ENCODE assay signal across 8 cellular contexts in the genomic region with DNA sequence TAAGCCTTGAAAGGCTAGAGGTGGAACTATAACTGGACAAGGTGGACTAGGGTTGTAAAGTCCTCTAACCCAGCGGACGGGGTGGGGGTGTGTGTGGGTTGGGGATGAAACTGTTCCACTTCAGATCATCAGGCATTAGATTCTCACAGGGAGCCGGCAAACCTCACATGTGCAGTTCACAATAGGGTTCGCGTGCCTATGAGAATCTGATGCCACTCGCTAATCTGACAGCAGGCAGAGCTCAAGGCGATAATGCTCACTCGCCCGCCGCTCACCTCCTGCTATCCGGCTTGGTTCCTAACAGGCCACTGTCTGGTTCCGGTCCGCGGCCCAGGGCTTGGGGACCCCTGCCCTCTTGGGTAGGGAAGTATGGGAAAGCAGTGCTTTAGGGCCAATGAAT. TPM values are rescaled to one million over a fixed set of nuclear protein-coding genes. Genes with fewer than 3 reads are reported as not detected.
DNase-seq lines count a peak whose midpoint lies in the region; ATAC-seq and TF ChIP-seq lines count a peak whose summit lies in the region.

No MANE protein-coding gene starts in this region.

- intact Hi-C loops in psoas muscle (cut with DNase I) = loop anchor here in 1 of 2 donors (5.0 kb wide), 1 partner anchor 80 kb away; the partner anchor contains the start of gene CWF19L1

- no peak for TF ChIP-seq CTCF in BJ (IDR thresholded peaks at IDR 0.05; ENCODE audit: insufficient read depth, low read depth, low read length)
- TF ChIP-seq CTCF in fibroblast of lung (conservative IDR thresholded peaks at IDR 0.05 in 1 of 2, IDR thresholded peaks at IDR 0.05 in 1 of 2; ENCODE audit: low read depth in 1 of 2, low read length in 2 of 2) = no peak
- no peak for TF ChIP-seq CTCF in psoas muscle (IDR thresholded peaks at IDR 0.05)

- peak overlapping the region; percentile 97 for H3K27ac ChIP-seq in fibroblast of lung (ENCODE audit: insufficient read depth, low read length)
- H3K27ac ChIP-seq in psoas muscle = peak overlapping the region; percentile 93

- H3K9me3 ChIP-seq in fibroblast of lung (ENCODE audit: control insufficient read depth, insufficient read depth, low read depth, low read length) (no peaks in the 10 kb centered on the region), psoas muscle (no peaks in the 10 kb centered on the region)

- CTCF ChIA-PET in BJ (lab: Yijun Ruan, JAX) = no interaction called here

- peaks cover 35% of the 10 kb centered on the region for H3K79me2 ChIP-seq in fibroblast of lung (ENCODE audit: control insufficient read depth, insufficient read depth, low read length)

- H3K36me3 ChIP-seq in BJ (ENCODE audit: control insufficient read depth, insufficient read depth, low read length) (peaks cover 3% of the 10 kb centered on the region), fibroblast of lung (ENCODE audit: control insufficient read depth, insufficient read depth, low read length) (peaks cover 6% of the 10 kb centered on the region), psoas muscle (ENCODE audit: insufficient read depth in 1 of 2, low read depth in 1 of 2) (peaks cover 0 to 57% of the 10 kb centered on the region in 2 donors)

- DNase-seq in BJ (ENCODE audit: low read depth) (no peak), HT1080 (ENCODE audit: low read depth) (peak; percentile 11), fibroblast of lung (ENCODE audit: low read depth in 2 of 2) (no peak), psoas muscle (peak; percentile 15 to 55), retina (no peak), NCI-H446 (lab: John Stamatoyannopoulos, UW) (no peak), NCI-H2196 treated with DMSO at 0.1 percent for 48 hours (lab: John Stamatoyannopoulos, UW; ENCODE audit: unreplicated experiment) (no peak)
- peak; percentile 30 to 40 for DNase-seq in activated CD4-positive, alpha-beta T cell treated with anti-CD3 and anti-CD28 coated beads, Interleukin-2, amount 50 U/mL, for 48 hours

- H3K4me1 ChIP-seq in fibroblast of lung (ENCODE audit: control insufficient read depth, extremely low read depth, insufficient read depth, low read length) (peaks cover 3% of the 10 kb centered on the region), psoas muscle (peaks cover 26% of the 10 kb centered on the region)

- POLR2A ChIA-PET in BJ (lab: Charles Lee) = no interaction called here

- ATAC-seq in psoas muscle = no peak

- peak overlapping the region; percentile 97 for H2AFZ ChIP-seq in fibroblast of lung (ENCODE audit: low read length)

- H3K4me3 ChIP-seq in BJ (ENCODE audit: low read depth, low read length) (peak overlapping the region; percentile 98), fibroblast of lung (replicated peaks in 1 of 4; ENCODE audit: control extremely low read depth in 1 of 4, insufficient read depth in 1 of 4, low read depth in 3 of 4, low read length in 4 of 4) (peak overlapping the region; percentile 80 to 97 (median 97)), psoas muscle (peak overlapping the region; percentile 93)

- WGBS in psoas muscle, 3 donors = 51 to 59% (median 55%) methylated on average over 14 of the region's 14 CpGs

- H3K27me3 ChIP-seq in BJ (ENCODE audit: control insufficient read depth, insufficient read depth, low read length) (no peaks in the 10 kb centered on the region), fibroblast of lung (ENCODE audit: control insufficient read depth, insufficient read depth, low read length) (no peaks in the 10 kb centered on the region), psoas muscle (ENCODE audit: insufficient read depth in 3 of 3, low read length in 2 of 3) (no peaks in the 10 kb centered on the region)

- H3K4me2 ChIP-seq in fibroblast of lung (ENCODE audit: extremely low read depth, insufficient read depth, low read length) = peak overlapping the region; percentile 88

- no peaks in the 10 kb centered on the region for H4K20me1 ChIP-seq in fibroblast of lung (ENCODE audit: control insufficient read depth, extremely low read depth, insufficient read depth, low read length)

- H3K9ac ChIP-seq in fibroblast of lung (ENCODE audit: insufficient read depth, low read length) = no peak overlapping the region

RNA-seq across cellular contexts. Expression of gene ERLIN1, which starts 1.0 kb away (rescaled TPM):
- polyA plus RNA-seq in BJ (2011; rRNA removed) (37.7 and 48.8 TPM in 2 replicates), fibroblast of lung (74.7 and 96.5 TPM in 2 replicates), psoas muscle (10 to 100 TPM in 2 of 3 donors, 1 to 10 TPM in 1; 6.8 to 15.2 (median 14.3) TPM)
- 12.2 and 12.9 TPM in 2 replicates for polyA minus RNA-seq in BJ (2011; rRNA and poly(A)+ RNA removed)
- 56.7 and 75.2 TPM in 2 replicates for total RNA-seq in HT1080 (2014; rRNA removed; shearing (Covaris generic))
- 75.8 and 89.4 TPM in 2 replicates for polyA plus RNA-seq in HT1080 (2015; cell fraction: cytosol; rRNA removed)
- 70.8 and 72.5 TPM in 2 replicates for polyA plus RNA-seq in HT1080 (2015; cell fraction: nucleus; rRNA removed)
- total RNA-seq in fibroblast of lung (39.0 and 52.8 TPM in 2 replicates), psoas muscle (10 to 100 TPM in 2 of 4 donors, 1 to 10 TPM in 2; 8.3 to 11.6 (median 10.0) TPM)
- 53.1 and 73.7 TPM in 2 replicates for polyA plus RNA-seq in fibroblast of lung (2012)
- 15.0 and 17.0 TPM in 2 replicates for polyA minus RNA-seq in fibroblast of lung (ENCODE audit: low replicate concordance)

RNA-seq across cellular contexts. Expression of gene CHUK, which starts 42.6 kb away (rescaled TPM):
- polyA plus RNA-seq in BJ (2011; rRNA removed) (8.7 and 16.6 TPM in 2 replicates), fibroblast of lung (20.2 and 22.1 TPM in 2 replicates), psoas muscle (10 to 100 TPM in 1 of 3 donors, 1 to 10 TPM in 2; 8.8 to 32.2 (median 9.5) TPM)
- polyA minus RNA-seq in BJ (2011; rRNA and poly(A)+ RNA removed) = 4.9 and 5.4 TPM in 2 replicates
- total RNA-seq in HT1080 (2014; rRNA removed; shearing (Covaris generic)) = 30.9 and 32.9 TPM in 2 replicates
- 21.4 and 25.5 TPM in 2 replicates for polyA plus RNA-seq in HT1080 (2015; cell fraction: cytosol; rRNA removed)
- polyA plus RNA-seq in HT1080 (2015; cell fraction: nucleus; rRNA removed) = 19.2 and 21.9 TPM in 2 replicates
- total RNA-seq in fibroblast of lung (20.8 and 22.1 TPM in 2 replicates), psoas muscle (10 to 100 TPM in 3 of 4 donors, 1 to 10 TPM in 1; 8.8 to 23.1 (median 15.3) TPM)
- polyA plus RNA-seq in fibroblast of lung (2012) = 13.2 and 13.6 TPM in 2 replicates
- polyA minus RNA-seq in fibroblast of lung (ENCODE audit: low replicate concordance) = 1.0 and 3.9 TPM in 2 replicates

Comparison
In these comparisons a context has a peak if more than half of its experiments do, and no peak if none do; other contexts are left out.
1. DNase-seq: peak in HT1080 (single experiment), activated CD4-positive, alpha-beta T cell treated with anti-CD3 and anti-CD28 coated beads, Interleukin-2, amount 50 U/mL, for 48 hours (2 of 2) and psoas muscle (2 of 2); none in BJ (single experiment), fibroblast of lung (0 of 2), retina (single experiment), NCI-H446 (0 of 2) and NCI-H2196 treated with DMSO at 0.1 percent for 48 hours (single experiment).
2. Peak in every context shown above with its lines, with median percentiles within 50 percentile points of each other: H3K4me3 ChIP-seq.